ENCODE assay signal across 21 cellular contexts in genomic region chr1:59006309-59006698, GRCh38.
DNase-seq lines count a peak whose midpoint lies in the region; ATAC-seq, FAIRE-seq and TF ChIP-seq lines count a peak whose summit lies in the region.
"Had no signal": no experiment of that assay in that cellular context is flagged by ENCODE, and none has a peak within 500 bp of the region (broad histone marks: within the 10 kb centered on the region; RNA-seq: fewer than 3 reads in every experiment).

No MANE protein-coding gene starts in this region.

- H3K4me1 Mint-ChIP-seq in T-helper 2 cell treated with Interferon-gamma antibody and Interleukin-4, amounts not matched to agents 5 μg/mL and 100 μg/mL, for 36 hours (ENCODE audit: low read depth), result peaks cover 34% of the 10 kb centered on the region
- peaks cover 32 to 42% of the 10 kb centered on the region in 2 donors for H3K4me1 Mint-ChIP-seq in natural killer cell treated with Interleukin-12 subunit alpha and Interleukin-12 subunit beta and Interleukin-15 and Interleukin-18, amount 100 ng/mL, for 72 hours (ENCODE audit: low read depth in 2 of 2)

- no peak for TF ChIP-seq POLR2A in H1 (IDR thresholded peaks at IDR 0.05; ENCODE audit: control extremely low read depth in 1 of 2, low read depth in 2 of 2, low read length in 2 of 2)

- no peak for ATAC-seq in natural killer cell treated with Interleukin-12 subunit alpha and Interleukin-12 subunit beta and Interleukin-15 and Interleukin-18, amount 100 ng/mL, for 72 hours

- no peaks in the 10 kb centered on the region for H3K36me3 ChIP-seq in H1 (ENCODE audit: control insufficient read depth in 2 of 4, insufficient read depth in 4 of 4, low read length in 3 of 4)
- H3K36me3 ChIP-seq: right atrium auricular region, suprapubic skin, uterus had no signal

- no peak overlapping the region for H3K9ac ChIP-seq in H1 (replicated peaks in 1 of 4; ENCODE audit: extremely low read depth in 1 of 4, low read depth in 3 of 4, low read length in 3 of 4)

- peaks cover 1% of the 10 kb centered on the region for H3K36me3 Mint-ChIP-seq in T-helper 2 cell treated with Interferon-gamma antibody and Interleukin-4, amounts not matched to agents 5 μg/mL and 100 μg/mL, for 36 hours (ENCODE audit: low read depth)
- H3K36me3 Mint-ChIP-seq in natural killer cell treated with Interleukin-12 subunit alpha and Interleukin-12 subunit beta and Interleukin-15 and Interleukin-18, amount 100 ng/mL, for 72 hours, result no peaks in the 10 kb centered on the region
- H3K36me3 Mint-ChIP-seq: T-cell had no signal

- TF ChIP-seq CTCF in H1 (IDR thresholded peaks at IDR 0.05; ENCODE audit: control extremely low read depth in 1 of 3, insufficient read depth in 1 of 3, low read depth in 1 of 3, low read length in 3 of 3), result no peak
- TF ChIP-seq CTCF in GM10248 (IDR thresholded peaks at IDR 0.05; ENCODE audit: control extremely low read depth, extremely low read depth, low read depth, missing control alignments), result no peak

- H4K91ac ChIP-seq in H1 (replicated peaks; ENCODE audit: insufficient read length, low read length), result no peak overlapping the region

- no peak overlapping the region for H2BK120ac ChIP-seq in H1 (replicated peaks; ENCODE audit: low read depth, low read length)

- no peaks in the 10 kb centered on the region for H3K27me3 ChIP-seq in H1 (replicated peaks in 1 of 4; ENCODE audit: control insufficient read depth in 3 of 4, extremely low read depth in 1 of 4, insufficient read depth in 3 of 4, low read length in 3 of 4)
- H3K27me3 ChIP-seq: right atrium auricular region, suprapubic skin, uterus had no signal

- H3K79me1 ChIP-seq in H1 (ENCODE audit: low read depth, low read length), result no peaks in the 10 kb centered on the region

- no peak for TF ChIP-seq RAD21 in H1 (IDR thresholded peaks at IDR 0.05 in 1 of 2, conservative IDR thresholded peaks at IDR 0.05 in 1 of 2; ENCODE audit: low read depth in 2 of 2, low read length in 2 of 2)

- 87% methylated on average over 4 of the region's 4 CpGs; no CpG with 5 or more reads in 1 of the 2 experiments for WGBS in H1 (ENCODE audit: extremely low coverage in 1 of 2, insufficient coverage in 1 of 2, insufficient read length in 1 of 2, insufficient replicate concordance in 2 of 2, low coverage in 1 of 2, low lambda C conversion rate in 2 of 2, missing lambda C conversion rate in 1 of 2), 2 experiments

- H3K4me2 ChIP-seq in H1 (ENCODE audit: insufficient read depth in 1 of 2, low read depth in 2 of 2, low read length in 2 of 2), result no peak overlapping the region

- no peaks in the 10 kb centered on the region for H3K9me3 ChIP-seq in H1 (ENCODE audit: insufficient read depth in 2 of 2, low read depth in 1 of 2, low read length in 1 of 2)
- H3K9me3 ChIP-seq: right atrium auricular region, suprapubic skin, uterus had no signal

- no peak overlapping the region for H3K14ac ChIP-seq in H1 (ENCODE audit: insufficient read length)

- H3K4me1 ChIP-seq in H1 (replicated peaks in 1 of 4; ENCODE audit: control insufficient read depth in 3 of 4, insufficient read depth in 4 of 4, low read length in 3 of 4), result peaks cover 0 to 3% (median 0%) of the 10 kb centered on the region in 4 experiments; a peak in 2 of 7 replicates
- H3K4me1 ChIP-seq: uterus had no signal

- H3K27ac Mint-ChIP-seq in T-helper 2 cell treated with Interferon-gamma antibody and Interleukin-4, amounts not matched to agents 5 μg/mL and 100 μg/mL, for 36 hours, result peak overlapping the region; percentile 16
- peak overlapping the region; percentile 28 to 29 for H3K27ac Mint-ChIP-seq in natural killer cell treated with Interleukin-12 subunit alpha and Interleukin-12 subunit beta and Interleukin-15 and Interleukin-18, amount 100 ng/mL, for 72 hours

- H3K4ac ChIP-seq in H1 (replicated peaks; ENCODE audit: insufficient read length, low read depth, low read length), result no peak overlapping the region

- H3K27ac ChIP-seq in H1 (ENCODE audit: low read depth, low read length), result no peak overlapping the region
- H3K27ac ChIP-seq: right atrium auricular region, suprapubic skin had no signal

- no peak overlapping the region for H3K4me3 Mint-ChIP-seq in T-helper 2 cell treated with Interferon-gamma antibody and Interleukin-4, amounts not matched to agents 5 μg/mL and 100 μg/mL, for 36 hours
- peak overlapping the region; percentile 64 for H3K4me3 Mint-ChIP-seq in natural killer cell treated with Interleukin-12 subunit alpha and Interleukin-12 subunit beta and Interleukin-15 and Interleukin-18, amount 100 ng/mL, for 72 hours

- H2AFZ ChIP-seq in H1 (ENCODE audit: low read length), result no peak overlapping the region

- H3K79me2 ChIP-seq in H1 (ENCODE audit: control insufficient read depth in 1 of 2, insufficient read depth in 2 of 2, low read length in 2 of 2), result no peaks in the 10 kb centered on the region

- CTCF ChIA-PET in H1 (lab: Charles Lee; ENCODE audit: partially characterized antibody), result no interaction called here
- CTCF ChIA-PET in GM10248 (lab: Yijun Ruan, JAX), result interaction anchor here (1.0 kb wide), 1 partner anchor 106 kb away, joined by 3 read pairs; no protein-coding TSS in a partner anchor

- peaks cover 4% of the 10 kb centered on the region for H3K9me3 Mint-ChIP-seq in T-helper 2 cell treated with Interferon-gamma antibody and Interleukin-4, amounts not matched to agents 5 μg/mL and 100 μg/mL, for 36 hours
- peaks cover 4% of the 10 kb centered on the region for H3K9me3 Mint-ChIP-seq in natural killer cell treated with Interleukin-12 subunit alpha and Interleukin-12 subunit beta and Interleukin-15 and Interleukin-18, amount 100 ng/mL, for 72 hours
- H3K9me3 Mint-ChIP-seq: T-cell had no signal

- H3K27me3 Mint-ChIP-seq in T-helper 2 cell treated with Interferon-gamma antibody and Interleukin-4, amounts not matched to agents 5 μg/mL and 100 μg/mL, for 36 hours (ENCODE audit: low read depth), result peaks cover under 1% of the 10 kb centered on the region
- H3K27me3 Mint-ChIP-seq in natural killer cell treated with Interleukin-12 subunit alpha and Interleukin-12 subunit beta and Interleukin-15 and Interleukin-18, amount 100 ng/mL, for 72 hours, result no peaks in the 10 kb centered on the region
- H3K27me3 Mint-ChIP-seq: T-cell had no signal

- FAIRE-seq in GM18507 (lab: Jason Lieb, UNC) (peak; percentile 21), H1 (lab: Jason Lieb, UNC) (no peak)
- FAIRE-seq: astrocyte, D721Med had no signal

- no peak overlapping the region for H2BK5ac ChIP-seq in H1 (ENCODE audit: low read depth, low read length)

- H2BK15ac ChIP-seq in H1 (ENCODE audit: low read length), result no peak overlapping the region

- H3K23ac ChIP-seq in H1 (ENCODE audit: insufficient read length), result no peak overlapping the region

- H3K56ac ChIP-seq in H1 (replicated peaks; ENCODE audit: insufficient read length, low read depth, low read length), result no peak overlapping the region

- no peaks in the 10 kb centered on the region for H4K20me1 ChIP-seq in H1 (replicated peaks in 1 of 2; ENCODE audit: control insufficient read depth in 1 of 2, insufficient read depth in 2 of 2, low read length in 2 of 2)

- H4K5ac ChIP-seq in H1 (ENCODE audit: insufficient read length, low read depth, low read length), result no peak overlapping the region

- H2BK12ac ChIP-seq in H1 (ENCODE audit: low read depth, low read length), result no peak overlapping the region

- no peak overlapping the region for H3K4me3 ChIP-seq in H1 (ENCODE audit: extremely low read depth in 1 of 4, insufficient read depth in 2 of 4, low read depth in 3 of 4, low read length in 4 of 4)
- H3K4me3 ChIP-seq: right atrium auricular region, suprapubic skin, uterus had no signal

- no peak overlapping the region; the same call in 1 of the 2 replicates for H2AK5ac ChIP-seq in H1 (ENCODE audit: low read depth, low read length)

- POLR2A ChIA-PET in H1 (lab: Charles Lee; ENCODE audit: partially characterized antibody) (interaction anchor here (1.2 kb wide), 1 partner anchor 103 kb away, joined by 3 read pairs; no protein-coding TSS in a partner anchor), GM10248 (lab: Yijun Ruan, JAX) (no interaction called here)

- H3K23me2 ChIP-seq in H1 (ENCODE audit: low read depth, low read length), result no peaks in the 10 kb centered on the region; the same call in 1 of the 2 replicates

- H4K8ac ChIP-seq in H1 (ENCODE audit: extremely low read depth, insufficient read depth, low read length), result no peak overlapping the region

- no peak overlapping the region for H2BK20ac ChIP-seq in H1 (ENCODE audit: low read length)

- H3K18ac ChIP-seq in H1 (ENCODE audit: extremely low read depth, low read length), result 0 out of 2 replicates have a peak overlapping the region, but pooled peaks have one; percentile 15

- no peak for DNase-seq in T-helper 2 cell treated with Interferon-gamma antibody and Interleukin-4, amounts not matched to agents 5 μg/mL and 100 μg/mL, for 36 hours (ENCODE audit: low spot score)
- DNase-seq in T-helper 2 cell (no peak), GM18507 (ENCODE audit: extremely low spot score, insufficient read length, low read depth) (no peak), H1 (ENCODE audit: low read depth in 1 of 2, low spot score in 2 of 2) (no peak), NCI-H128 (lab: John Stamatoyannopoulos, UW; ENCODE audit: unreplicated experiment) (no peak), NCI-H146 (lab: John Stamatoyannopoulos, UW) (no peak), GM10248 (ENCODE audit: extremely low spot score) (no peak)
- DNase-seq in natural killer cell treated with Interleukin-12 subunit alpha and Interleukin-12 subunit beta and Interleukin-15 and Interleukin-18, amount 100 ng/mL, for 72 hours (ENCODE audit: low spot score), result no peak
- DNase-seq: activated CD4-positive, alpha-beta T cell treated with anti-CD3 and anti-CD28 coated beads, Interleukin-2, amount 50 U/mL, for 1 hour; activated naive CD4-positive, alpha-beta T cell treated with anti-CD3 and anti-CD28 coated beads, Interleukin-2, amount 50 U/mL, for 16 hours; IMR-90; NCI-H1436 treated with DMSO at 0.1 percent for 48 hours; NCI-H774; occipital lobe; SHP77 treated with DMSO at 0.1 percent for 48 hours; T-cell; uterus had no signal

- no peak for TF ChIP-seq EP300 in H1 (IDR thresholded peaks at IDR 0.05; ENCODE audit: borderline replicate concordance in 1 of 2, low read depth in 2 of 2, low read length in 2 of 2)

TF ChIP-seq in H1, 55 proteins besides CTCF, POLR2A, EP300 and RAD21:
- TF ChIP-seq CHD1 (IDR thresholded peaks at IDR 0.05; ENCODE audit: low read depth, low read length) (no peak), RNF2 (IDR thresholded peaks at IDR 0.05; ENCODE audit: borderline replicate concordance, low read depth, low read length, missing control alignments, poor library complexity, severe bottlenecking) (no peak), HDAC2 (IDR thresholded peaks at IDR 0.05; ENCODE audit: borderline replicate concordance in 1 of 2, low read depth in 2 of 2, low read length in 2 of 2) (no peak), CTBP2 (IDR thresholded peaks at IDR 0.05; ENCODE audit: borderline replicate concordance, insufficient read depth, insufficient read length, low read length) (no peak), SAP30 (IDR thresholded peaks at IDR 0.05; ENCODE audit: insufficient read depth, insufficient replicate concordance, low read length) (no peak)
